Comparison of ENCODE assay signal across 24 cellular contexts in genomic region chr1:202130816-202131522, GRCh38. TPM values are rescaled to one million over a fixed set of nuclear protein-coding genes. Genes with fewer than 3 reads are reported as not detected.
DNase-seq lines count a peak whose midpoint lies in the region; ATAC-seq, FAIRE-seq and TF ChIP-seq lines count a peak whose summit lies in the region.
"Had no signal": no experiment of that assay in that cellular context is flagged by ENCODE, and none has a peak within 500 bp of the region (broad histone marks: within the 10 kb centered on the region; RNA-seq: fewer than 3 reads in every experiment).

No MANE protein-coding gene starts in this region.

- H3F3A ChIP-seq in smooth muscle cell (ENCODE audit: low read depth), result no peaks in the 10 kb centered on the region

- in situ Hi-C loops in K562 (cut with MboI), result no loop called here

- DNase-seq in K562 (ENCODE audit: extremely low read depth in 1 of 4, low spot score in 3 of 4) (no peak), hippocampal formation (lab: John Stamatoyannopoulos, UW) (peak; percentile 88 to 93), ovary (no peak), upper lobe of left lung (no peak), smooth muscle cell (lab: John Stamatoyannopoulos, UW; ENCODE audit: unreplicated experiment) (no peak), OCI-M2 (lab: John Stamatoyannopoulos, UW; ENCODE audit: unreplicated experiment) (no peak), NCI-H1105 (lab: John Stamatoyannopoulos, UW) (no peak)
- DNase-seq: activated CD4-positive, alpha-beta T cell treated with anti-CD3 and anti-CD28 coated beads for 48 hours; activated naive CD4-positive, alpha-beta T cell treated with anti-CD3 and anti-CD28 coated beads for 36 hours; DMS 273 treated with DMSO at 0.1 percent for 48 hours; foreskin fibroblast; MG63; natural killer cell; NCI-H1930; NCI-H510A; SJCRH30; stimulated activated CD4-positive, alpha-beta T cell treated with anti-CD3 and anti-CD28 coated beads, Interleukin-1b, Interleukin-23, amount 100 ng/mL, for 48 hours; trophoblast cell had no signal

- TF ChIP-seq RAD21 in K562 (CRISPR knock-in tag; conservative IDR thresholded peaks at IDR 0.05 in 1 of 2, IDR thresholded peaks at IDR 0.05 in 1 of 2), result no peak

- no peaks in the 10 kb centered on the region for H3K9me1 ChIP-seq in K562 (ENCODE audit: control insufficient read depth, insufficient read depth, low read length)

- no peak overlapping the region for H3K4me3 ChIP-seq in K562
- H3K4me3 ChIP-seq in ovary, result no peak overlapping the region
- H3K4me3 ChIP-seq in upper lobe of left lung, result no peak overlapping the region
- H3K4me3 ChIP-seq in smooth muscle cell, result no peak overlapping the region
- H3K4me3 ChIP-seq: HAP-1, lung, MG63, right atrium auricular region, SJCRH30 had no signal

- TF ChIP-seq POLR2A in K562 (conservative IDR thresholded peaks at IDR 0.05) (no peak), ovary (IDR thresholded peaks at IDR 0.05) (no peak), upper lobe of left lung (IDR thresholded peaks at IDR 0.05) (no peak)

- H3K4me1 ChIP-seq in K562 (replicated peaks in 1 of 2; ENCODE audit: control insufficient read depth in 2 of 2, insufficient read depth in 2 of 2, low read length in 2 of 2) (peaks cover 0 to 26% of the 10 kb centered on the region in 2 experiments; a peak in 2 of 5 replicates), ovary (ENCODE audit: insufficient read depth) (peaks cover 27% of the 10 kb centered on the region), upper lobe of left lung (peaks cover 27 to 37% (median 30%) of the 10 kb centered on the region in 4 donors), smooth muscle cell (ENCODE audit: low read depth) (no peaks in the 10 kb centered on the region)
- H3K4me1 ChIP-seq: HAP-1, SJCRH30 had no signal

- peaks cover 30% of the 10 kb centered on the region; the same call in 2 of the 3 replicates for H3K36me3 ChIP-seq in K562 (ENCODE audit: control insufficient read depth, insufficient read depth, low read length)
- H3K36me3 ChIP-seq in ovary, result no peaks in the 10 kb centered on the region
- H3K36me3 ChIP-seq in upper lobe of left lung, result peaks cover 4 to 37% (median 32%) of the 10 kb centered on the region in 4 donors
- H3K36me3 ChIP-seq in smooth muscle cell (ENCODE audit: low read depth), result no peaks in the 10 kb centered on the region

- H3K9ac ChIP-seq in K562 (ENCODE audit: insufficient read depth in 1 of 2, low read depth in 2 of 2, low read length in 2 of 2), result peak overlapping the region in 1 of 2 experiments; percentile 49; a peak in 2 of 4 replicates
- H3K9ac ChIP-seq in smooth muscle cell (ENCODE audit: low read depth), result no peak overlapping the region

- no peak overlapping the region for H2AFZ ChIP-seq in K562 (ENCODE audit: low read depth, low read length)
- no peak overlapping the region for H2AFZ ChIP-seq in smooth muscle cell (ENCODE audit: low read depth)

- WGBS in K562 (ENCODE audit: insufficient coverage, low coverage, missing lambda C conversion rate), result 42% methylated on average over 9 of the region's 9 CpGs
- 56 to 71% (median 63%) methylated on average over 9 of the region's 9 CpGs for WGBS in ovary, 3 donors
- 64 to 83% methylated on average over 3 to 7 of the region's 9 CpGs for WGBS in upper lobe of left lung, 2 donors
- WGBS in smooth muscle cell (ENCODE audit: low lambda C conversion rate), result 90% methylated on average over 9 of the region's 9 CpGs

- no peak overlapping the region for H3K4me2 ChIP-seq in K562 (ENCODE audit: insufficient read depth, low read length)
- H3K4me2 ChIP-seq in smooth muscle cell, result no peak overlapping the region

- TF ChIP-seq CTCF in K562 (IDR thresholded peaks at IDR 0.05 in 2 of 3, conservative IDR thresholded peaks at IDR 0.05 in 1 of 3; ENCODE audit: insufficient read depth in 2 of 3, low read depth in 1 of 3, low read length in 3 of 3) (no peak), ovary (IDR thresholded peaks at IDR 0.05) (no peak), upper lobe of left lung (IDR thresholded peaks at IDR 0.05) (no peak), smooth muscle cell (IDR thresholded peaks at IDR 0.05; ENCODE audit: borderline replicate concordance, insufficient read depth, poor library complexity, severe bottlenecking) (no peak)

- no peak for ATAC-seq in K562
- ATAC-seq in upper lobe of left lung (ENCODE audit: low FRiP score in 2 of 2), result no peak
- ATAC-seq in GM21381 (IDR thresholded peaks at IDR 0.05; ENCODE audit: unreplicated experiment), result no peak
- ATAC-seq: natural killer cell had no signal

- FAIRE-seq in K562 (lab: Jason Lieb, UNC), result no peak
- FAIRE-seq: bronchial epithelial cell had no signal

- POLR2A ChIA-PET in K562 (lab: Yijun Ruan, JAX), result interaction anchor here (0.6 to 2.1 kb wide), 7 partner anchors 8 to 131 kb away, joined by 3 to 9 read pairs (median 6); no protein-coding TSS in a partner anchor

- BruUV-seq in K562 (replicated peaks; lab: Mats Ljungman, UMichigan), result no TSS peak

- no peaks in the 10 kb centered on the region for H3K9me3 ChIP-seq in K562 (replicated peaks; ENCODE audit: control insufficient read depth, insufficient read depth, low read depth, low read length)
- H3K9me3 ChIP-seq in ovary, result no peaks in the 10 kb centered on the region
- no peaks in the 10 kb centered on the region for H3K9me3 ChIP-seq in upper lobe of left lung
- no peaks in the 10 kb centered on the region for H3K9me3 ChIP-seq in smooth muscle cell (replicated peaks; ENCODE audit: low read depth)
- H3K9me3 ChIP-seq: HAP-1, MG63, right atrium auricular region, SJCRH30 had no signal

- no peak overlapping the region for H3K27ac ChIP-seq in K562 (ENCODE audit: extremely low read depth, low read depth, low read length)
- H3K27ac ChIP-seq in ovary, result peak overlapping the region; percentile 38 to 93
- H3K27ac ChIP-seq in upper lobe of left lung, result peak overlapping the region; percentile 83 to 89 (median 88)
- H3K27ac ChIP-seq in smooth muscle cell (ENCODE audit: low read depth), result no peak overlapping the region
- H3K27ac ChIP-seq: SJCRH30 had no signal

- CTCF ChIA-PET in K562 (lab: Yijun Ruan, JAX; ENCODE audit: low intra/inter-chr PET ratio), result interaction anchor here (0.6 kb wide), 1 partner anchor 10 kb away, joined by 3 read pairs; no protein-coding TSS in a partner anchor

- no peak for TF ChIP-seq EP300 in K562 (IDR thresholded peaks at IDR 0.05; ENCODE audit: low read length)
- TF ChIP-seq EP300 in ovary (IDR thresholded peaks at IDR 0.05), result no peak
- TF ChIP-seq EP300 in upper lobe of left lung (IDR thresholded peaks at IDR 0.05), result no peak

- H3K27me3 ChIP-seq in K562 (ENCODE audit: control insufficient read depth in 2 of 2, insufficient read depth in 2 of 2, low read length in 2 of 2) (peaks cover 12 to 27% of the 10 kb centered on the region in 2 experiments; a peak in 4 of 5 replicates), ovary (no peaks in the 10 kb centered on the region), upper lobe of left lung (no peaks in the 10 kb centered on the region), smooth muscle cell (ENCODE audit: low read depth) (no peaks in the 10 kb centered on the region)
- H3K27me3 ChIP-seq: MG63, right atrium auricular region, SJCRH30 had no signal

- intact Hi-C loops in K562 (cut with micrococcal nuclease) (no loop called here), ovary (cut with DNase I) (loop anchor here in 2 of 4 donors (5.0 to 10.0 kb wide), 2 partner anchors 119 to 236 kb away; partner anchors contain the start of gene ELF3 (in 1 of the 2))

- peaks cover 7% of the 10 kb centered on the region for H4K20me1 ChIP-seq in K562 (replicated peaks; ENCODE audit: control insufficient read depth, insufficient read depth, low read length)
- peaks cover 20% of the 10 kb centered on the region for H4K20me1 ChIP-seq in smooth muscle cell (ENCODE audit: low read depth)

- H3K79me2 ChIP-seq in K562 (ENCODE audit: control insufficient read depth, insufficient read depth, low read length) (no peaks in the 10 kb centered on the region), smooth muscle cell (ENCODE audit: low read depth) (no peaks in the 10 kb centered on the region)

RNA-seq across cellular contexts. Expression of gene GPR37L1, which starts 8.3 kb away (rescaled TPM):
- total RNA-seq in K562 (2011; cell fraction: chromatin; rRNA removed; ENCODE audit: low replicate concordance), result not detected in 2 replicates
- under 0.01 TPM in 2 replicates for total RNA-seq in K562 (2011; cell fraction: nucleolus; rRNA removed)
- total RNA-seq in K562 (2011; cell fraction: nucleoplasm; rRNA removed), result not detected in 2 replicates
- total RNA-seq in K562 (2014; rRNA removed) (not detected in 2 replicates), K562 (2014; rRNA removed; fragmentation: Illumina TruSeq; extraction: Trizol) (not detected in 2 replicates), K562 (2015; rRNA removed; fragmentation: Illumina TruSeq; extraction: Trizol) (not detected in 2 replicates), K562 (2021) (not detected in 2 replicates), ovary (under 1 TPM in 5 of 7 donors, not detected in 2; 0.10 to 0.34 (median 0.13) TPM), upper lobe of left lung (under 1 TPM in 3 of 6 donors, not detected in 3; under 0.01 to 0.07 (median 0.03) TPM), smooth muscle cell (not detected in 2 replicates)
- polyA plus RNA-seq in K562 (2011; rRNA removed) (0.01 TPM in 1 of 2 replicates, not detected in the other), K562 (2014; fragmentation: Illumina TruSeq; extraction: Trizol) (not detected in 2 replicates), K562 (2014; fragmentation: Nextera tagmentation; extraction: Ambion mirVana) (not detected), K562 (2014; rRNA removed) (not detected in 2 replicates), ovary (under 1 TPM; 0.01 to 0.03 TPM), smooth muscle cell (0.05 TPM in 1 of 2 replicates, not detected in the other)
- 0.01 TPM in 1 of 2 replicates, not detected in the other for polyA plus RNA-seq in K562 (2011; cell fraction: cytosol; rRNA removed)
- polyA plus RNA-seq in K562 (2011; cell fraction: nucleus; rRNA removed), result 0.01 TPM in 1 of 2 replicates, not detected in the other
- 0.07 TPM in 2 replicates for polyA plus RNA-seq in K562 (2012)
- not detected in 2 replicates for polyA minus RNA-seq in K562 (2011; rRNA and poly(A)+ RNA removed)
- not detected in 2 replicates for polyA minus RNA-seq in K562 (2011; cell fraction: cytosol; rRNA and poly(A)+ RNA removed)
- polyA minus RNA-seq in K562 (2011; cell fraction: nucleus; rRNA and poly(A)+ RNA removed), result not detected in 2 replicates
- total RNA-seq: activated naive CD4-positive, alpha-beta T cell treated with anti-CD3 and anti-CD28 coated beads for 36 hours; bronchial epithelial cell; natural killer cell had no signal
- polyA plus RNA-seq: BJ had no signal

RNA-seq across cellular contexts. Expression of gene ARL8A, which starts 13.6 kb away (rescaled TPM):
- total RNA-seq in K562 (2011; cell fraction: chromatin; rRNA removed; ENCODE audit: low replicate concordance), result 15.5 and 36.2 TPM in 2 replicates
- 13.9 and 24.0 TPM in 2 replicates for total RNA-seq in K562 (2011; cell fraction: nucleolus; rRNA removed)
- 13.5 and 19.8 TPM in 2 replicates for total RNA-seq in K562 (2011; cell fraction: nucleoplasm; rRNA removed)
- total RNA-seq in K562 (2014; rRNA removed) (13.1 and 21.8 TPM in 2 replicates), K562 (2014; rRNA removed; fragmentation: Illumina TruSeq; extraction: Trizol) (7.9 and 9.2 TPM in 2 replicates), K562 (2015; rRNA removed; fragmentation: Illumina TruSeq; extraction: Trizol) (11.1 and 11.8 TPM in 2 replicates), K562 (2021) (19.1 and 22.7 TPM in 2 replicates), ovary (10 to 100 TPM; 20.0 to 95.9 (median 67.6) TPM), upper lobe of left lung (10 to 100 TPM; 65.7 to 96.3 (median 88.4) TPM), smooth muscle cell (32.8 and 44.8 TPM in 2 replicates)
- polyA plus RNA-seq in K562 (2011; rRNA removed) (27.3 and 58.1 TPM in 2 replicates), K562 (2014; fragmentation: Illumina TruSeq; extraction: Trizol) (11.4 and 15.9 TPM in 2 replicates), K562 (2014; fragmentation: Nextera tagmentation; extraction: Ambion mirVana) (under 1 TPM; 0.17 to 0.32 TPM), K562 (2014; rRNA removed) (15.3 and 15.6 TPM in 2 replicates), ovary (10 to 100 TPM; 26.6 to 65.8 TPM), smooth muscle cell (53.3 and 54.7 TPM in 2 replicates)
- polyA plus RNA-seq in K562 (2011; cell fraction: cytosol; rRNA removed), result 17.5 and 24.2 TPM in 2 replicates
- 31.3 and 39.1 TPM in 2 replicates for polyA plus RNA-seq in K562 (2011; cell fraction: nucleus; rRNA removed)
- polyA plus RNA-seq in K562 (2012), result 21.7 and 25.7 TPM in 2 replicates
- polyA minus RNA-seq in K562 (2011; rRNA and poly(A)+ RNA removed), result 12.5 and 17.4 TPM in 2 replicates
- polyA minus RNA-seq in K562 (2011; cell fraction: cytosol; rRNA and poly(A)+ RNA removed), result 11.4 and 13.7 TPM in 2 replicates
- 3.4 and 10.0 TPM in 2 replicates for polyA minus RNA-seq in K562 (2011; cell fraction: nucleus; rRNA and poly(A)+ RNA removed)

RNA-seq across cellular contexts. Expression of gene PTPN7, which starts 29.4 kb away (rescaled TPM):
- total RNA-seq in K562 (2011; cell fraction: chromatin; rRNA removed; ENCODE audit: low replicate concordance), result 135 and 260 TPM in 2 replicates
- 174 and 175 TPM in 2 replicates for total RNA-seq in K562 (2011; cell fraction: nucleolus; rRNA removed)
- total RNA-seq in K562 (2011; cell fraction: nucleoplasm; rRNA removed), result 146 and 165 TPM in 2 replicates
- total RNA-seq in K562 (2014; rRNA removed) (121 and 126 TPM in 2 replicates), K562 (2014; rRNA removed; fragmentation: Illumina TruSeq; extraction: Trizol) (61.7 and 65.6 TPM in 2 replicates), K562 (2015; rRNA removed; fragmentation: Illumina TruSeq; extraction: Trizol) (116 and 120 TPM in 2 replicates), K562 (2021) (112 and 139 TPM in 2 replicates), ovary (1 to 10 TPM in 5 of 7 donors, under 1 TPM in 2; 0.58 to 4.8 (median 1.7) TPM), upper lobe of left lung (1 to 10 TPM; 4.6 to 9.3 (median 7.7) TPM), smooth muscle cell (not detected in 2 replicates)
- polyA plus RNA-seq in K562 (2011; rRNA removed) (80.7 and 176 TPM in 2 replicates), K562 (2014; fragmentation: Illumina TruSeq; extraction: Trizol) (144 and 189 TPM in 2 replicates), K562 (2014; fragmentation: Nextera tagmentation; extraction: Ambion mirVana) (10 to 100 TPM; 18.7 to 19.8 TPM), K562 (2014; rRNA removed) (123 and 128 TPM in 2 replicates), ovary (10 to 100 TPM in 1 of 2 donors, under 1 TPM in 1; 0.98 to 15.4 TPM), smooth muscle cell (not detected in 2 replicates)
- 155 and 163 TPM in 2 replicates for polyA plus RNA-seq in K562 (2011; cell fraction: cytosol; rRNA removed)
- polyA plus RNA-seq in K562 (2011; cell fraction: nucleus; rRNA removed), result 215 and 278 TPM in 2 replicates
- 146 and 171 TPM in 2 replicates for polyA plus RNA-seq in K562 (2012)
- 58.0 and 78.3 TPM in 2 replicates for polyA minus RNA-seq in K562 (2011; rRNA and poly(A)+ RNA removed)
- 54.1 and 65.3 TPM in 2 replicates for polyA minus RNA-seq in K562 (2011; cell fraction: cytosol; rRNA and poly(A)+ RNA removed)
- polyA minus RNA-seq in K562 (2011; cell fraction: nucleus; rRNA and poly(A)+ RNA removed), result 38.1 and 80.1 TPM in 2 replicates
- total RNA-seq: bronchial epithelial cell had no signal
- polyA plus RNA-seq: BJ had no signal

Comparison
In these comparisons a context has a peak if more than half of its experiments do, and no peak if none do; other contexts are left out.
1. DNase-seq: peak in hippocampal formation (2 of 2); none in K562 (0 of 4), ovary (0 of 5), upper lobe of left lung (0 of 2), smooth muscle cell (single experiment), OCI-M2 (single experiment) and NCI-H1105 (single experiment).
2. H3K27ac ChIP-seq: peak in ovary (2 of 2) and upper lobe of left lung (4 of 4); none in K562 (single experiment) and smooth muscle cell (single experiment).
3. RNA of gene PTPN7, which starts 29.4 kb away (total RNA-seq): 61.7 to 260 TPM in K562; 4.6 to 9.3 TPM in upper lobe of left lung, 0.58 to 4.8 TPM in ovary and not detected in smooth muscle cell; every median in the first group is over 4 times any median in the second.